In genomic region chrX:153766871-153767673, GRCh38 we compare ENCODE assay signal across 13 cellular contexts. TPM values are rescaled to one million over a fixed set of nuclear protein-coding genes. Genes with fewer than 3 reads are reported as not detected.
DNase-seq lines count a peak whose midpoint lies in the region; ATAC-seq, FAIRE-seq and TF ChIP-seq lines count a peak whose summit lies in the region.
"Had no signal": no experiment of that assay in that cellular context is flagged by ENCODE, and none has a peak within 500 bp of the region (broad histone marks: within the 10 kb centered on the region; RNA-seq: fewer than 3 reads in every experiment).

No MANE protein-coding gene starts in this region.

- no peak overlapping the region for H2BK120ac ChIP-seq in mesenchymal stem cell (ENCODE audit: low read depth, low read length)

- H3K4me3 ChIP-seq in right atrium auricular region = no peak overlapping the region
- H3K4me3 ChIP-seq in mesenchymal stem cell (ENCODE audit: insufficient read depth in 1 of 2, low read depth in 1 of 2, low read length in 2 of 2) = peak overlapping the region in 1 of 2 experiments; percentile 78
- H3K4me3 ChIP-seq in aorta (ENCODE audit: low read length in 2 of 2) = no peak overlapping the region

- H3K4ac ChIP-seq in mesenchymal stem cell (ENCODE audit: low read depth in 1 of 2, low read length in 2 of 2) = peak overlapping the region in 1 of 2 experiments; percentile 15

- FAIRE-seq in H54 (lab: Jason Lieb, UNC) = no peak
- FAIRE-seq: islet of Langerhans had no signal

- H3K27ac ChIP-seq in right atrium auricular region (no peak overlapping the region), mesenchymal stem cell (ENCODE audit: low read length, poor library complexity, severe bottlenecking) (no peak overlapping the region), aorta (ENCODE audit: low read depth in 1 of 2, low read length in 2 of 2) (no peak overlapping the region)

- TF ChIP-seq POLR2A in H54 (IDR thresholded peaks at IDR 0.05; ENCODE audit: low read depth, low read length) = no peak

- DNase-seq in left cardiac atrium = peak; percentile 24
- no peak for DNase-seq in right atrium auricular region (ENCODE audit: low spot score)
- no peak for DNase-seq in activated naive CD8-positive, alpha-beta T cell treated with anti-CD3 and anti-CD28 coated beads for 36 hours
- no peak for DNase-seq in mesenchymal stem cell
- peak; percentile 50 to 76 for DNase-seq in aorta
- DNase-seq in iPS-NIHi7 (ENCODE audit: extremely low spot score) = no peak
- DNase-seq in H54 (ENCODE audit: insufficient read length, low spot score) = no peak
- DNase-seq in NCI-H2171 treated with DMSO at 0.1 percent for 48 hours (lab: John Stamatoyannopoulos, UW) = no peak
- DNase-seq: activated T-cell treated with anti-CD3 and anti-CD28 coated beads, Interleukin-2, amount 50 U/mL, for 1 hour; central memory CD4-positive, alpha-beta T cell; NCI-H2081 treated with DMSO at 0.1 percent for 48 hours; T-helper 9 cell had no signal

- peaks cover 0 to 22% of the 10 kb centered on the region in 2 donors for H3K4me1 ChIP-seq in right atrium auricular region
- H3K4me1 ChIP-seq in mesenchymal stem cell (ENCODE audit: control insufficient read depth, insufficient read depth, low read depth, low read length) = peaks cover 31% of the 10 kb centered on the region
- no peaks in the 10 kb centered on the region for H3K4me1 ChIP-seq in aorta (ENCODE audit: control insufficient read depth in 1 of 2, insufficient read depth in 2 of 2, low read length in 2 of 2)

- H2BK5ac ChIP-seq in mesenchymal stem cell (ENCODE audit: low read depth, low read length, poor library complexity, severe bottlenecking) = no peak overlapping the region

- H2BK15ac ChIP-seq in mesenchymal stem cell (ENCODE audit: low read depth, poor library complexity, severe bottlenecking) = peak overlapping the region; percentile 44

- H3K4me3 Mint-ChIP-seq in activated naive CD8-positive, alpha-beta T cell treated with anti-CD3 and anti-CD28 coated beads for 36 hours = no peak overlapping the region

- intact Hi-C loops in left cardiac atrium (cut with DNase I) = no loop called here
- intact Hi-C loops in aorta (cut with DNase I) = no loop called here

- WGBS in mesenchymal stem cell = 90% methylated on average over 52 of the region's 56 CpGs
- WGBS in aorta, 2 donors = 84 to 91% methylated on average over 56 of the region's 56 CpGs

- no peak overlapping the region for H3K23ac ChIP-seq in mesenchymal stem cell (ENCODE audit: low read length in 2 of 2)

- ATAC-seq in left cardiac atrium (no peak), aorta (ENCODE audit: low FRiP score) (no peak)

- peak overlapping the region; percentile 60 for H4K8ac ChIP-seq in mesenchymal stem cell (ENCODE audit: low read length)

- H3K4me1 Mint-ChIP-seq in activated naive CD8-positive, alpha-beta T cell treated with anti-CD3 and anti-CD28 coated beads for 36 hours = peaks cover 9% of the 10 kb centered on the region

- H3K9ac ChIP-seq in mesenchymal stem cell (ENCODE audit: low read length) = peak overlapping the region; percentile 84

- peak overlapping the region; percentile 98 for H4K91ac ChIP-seq in mesenchymal stem cell (ENCODE audit: low read length)

- H3K27me3 ChIP-seq in right atrium auricular region (no peaks in the 10 kb centered on the region), mesenchymal stem cell (ENCODE audit: control insufficient read depth in 1 of 2, insufficient read depth in 1 of 2, low read length in 2 of 2) (peaks cover 0 to 2% of the 10 kb centered on the region in 2 experiments), aorta (ENCODE audit: control insufficient read depth in 1 of 2, insufficient read depth in 2 of 2, low read length in 1 of 2) (no peaks in the 10 kb centered on the region)

- H3K9me3 Mint-ChIP-seq in activated naive CD8-positive, alpha-beta T cell treated with anti-CD3 and anti-CD28 coated beads for 36 hours = no peaks in the 10 kb centered on the region

- H3K79me1 ChIP-seq in mesenchymal stem cell (replicated peaks; ENCODE audit: low read length, poor library complexity, severe bottlenecking) = peaks cover 9% of the 10 kb centered on the region

- H2BK12ac ChIP-seq in mesenchymal stem cell (ENCODE audit: low read length in 2 of 2) = peak overlapping the region; percentile 84 to 95

- H3K36me3 Mint-ChIP-seq in activated naive CD8-positive, alpha-beta T cell treated with anti-CD3 and anti-CD28 coated beads for 36 hours = no peaks in the 10 kb centered on the region

- no peak overlapping the region for H3K4me2 ChIP-seq in mesenchymal stem cell (ENCODE audit: low read length, poor library complexity, severe bottlenecking)

- peak overlapping the region; percentile 39 for H3K27ac Mint-ChIP-seq in activated naive CD8-positive, alpha-beta T cell treated with anti-CD3 and anti-CD28 coated beads for 36 hours

- no peak overlapping the region for H2AFZ ChIP-seq in mesenchymal stem cell (ENCODE audit: low read depth, low read length)

- TF ChIP-seq CTCF in right atrium auricular region (IDR thresholded peaks at IDR 0.05) = no peak

- no peaks in the 10 kb centered on the region for H3K36me3 ChIP-seq in right atrium auricular region
- peaks cover 6 to 53% of the 10 kb centered on the region in 2 experiments for H3K36me3 ChIP-seq in mesenchymal stem cell (ENCODE audit: control insufficient read depth in 1 of 2, insufficient read depth in 2 of 2, low read depth in 1 of 2, low read length in 2 of 2)
- H3K36me3 ChIP-seq in aorta (ENCODE audit: control insufficient read depth in 1 of 2, insufficient read depth in 2 of 2, low read length in 1 of 2) = no peaks in the 10 kb centered on the region

- no peaks in the 10 kb centered on the region for H3K27me3 Mint-ChIP-seq in activated naive CD8-positive, alpha-beta T cell treated with anti-CD3 and anti-CD28 coated beads for 36 hours

- H3K9me3 ChIP-seq in right atrium auricular region = no peaks in the 10 kb centered on the region
- H3K9me3 ChIP-seq in mesenchymal stem cell (ENCODE audit: control insufficient read depth, low read length) = no peaks in the 10 kb centered on the region
- no peaks in the 10 kb centered on the region for H3K9me3 ChIP-seq in aorta (ENCODE audit: control insufficient read depth, low read length)

- H3K18ac ChIP-seq in mesenchymal stem cell (ENCODE audit: low read depth in 1 of 2, low read length in 2 of 2) = peak overlapping the region; percentile 46 to 70

- peak overlapping the region in 1 of 2 experiments; percentile 23 for H3K14ac ChIP-seq in mesenchymal stem cell (ENCODE audit: low read length in 2 of 2)

- H2AK5ac ChIP-seq in mesenchymal stem cell (ENCODE audit: low read length, severe bottlenecking) = no peak overlapping the region

RNA-seq across cellular contexts. Expression of gene PLXNB3, which starts 3.0 kb away (rescaled TPM):
- total RNA-seq in left cardiac atrium = 1 to 10 TPM; 5.9 to 7.1 TPM
- total RNA-seq in right atrium auricular region = 1 to 10 TPM; 5.6 to 8.2 TPM
- total RNA-seq in activated naive CD8-positive, alpha-beta T cell treated with anti-CD3 and anti-CD28 coated beads for 36 hours = 1 to 10 TPM; 2.8 to 4.2 TPM
- polyA plus RNA-seq in mesenchymal stem cell (2013, experiment 1 of 2) = 8.0 TPM
- polyA plus RNA-seq in mesenchymal stem cell (2013, experiment 2 of 2) = 8.5 TPM
- total RNA-seq in aorta = 10 to 100 TPM; 18.0 to 18.7 TPM
- polyA plus RNA-seq in aorta = 10 to 100 TPM in 1 of 2 donors, under 1 TPM in 1; 0.38 to 31.4 TPM

RNA-seq across cellular contexts. Expression of gene SRPK3, which starts 13.8 kb away (rescaled TPM):
- total RNA-seq in left cardiac atrium (10 to 100 TPM; 24.1 to 25.8 TPM), right atrium auricular region (10 to 100 TPM; 19.4 to 24.6 TPM), aorta (1 to 10 TPM; 5.4 to 8.0 TPM)
- total RNA-seq in activated naive CD8-positive, alpha-beta T cell treated with anti-CD3 and anti-CD28 coated beads for 36 hours = not detected
- polyA plus RNA-seq in mesenchymal stem cell (2013, experiment 1 of 2) = 0.03 TPM
- 0.03 TPM for polyA plus RNA-seq in mesenchymal stem cell (2013, experiment 2 of 2)
- 10 to 100 TPM in 1 of 2 donors, 1 to 10 TPM in 1; 1.1 to 11.0 TPM for polyA plus RNA-seq in aorta

RNA-seq across cellular contexts. Expression of gene IDH3G, which starts 27.1 kb away (rescaled TPM):
- total RNA-seq in left cardiac atrium (10 to 100 TPM; 56.4 to 68.4 TPM), right atrium auricular region (100 to 1,000 TPM; 116 to 135 TPM), aorta (10 to 100 TPM; 46.8 to 48.4 TPM)
- total RNA-seq in activated naive CD8-positive, alpha-beta T cell treated with anti-CD3 and anti-CD28 coated beads for 36 hours = 10 to 100 TPM; 55.9 to 58.1 TPM
- 73.4 TPM for polyA plus RNA-seq in mesenchymal stem cell (2013, experiment 1 of 2)
- polyA plus RNA-seq in mesenchymal stem cell (2013, experiment 2 of 2) = 71.2 TPM
- polyA plus RNA-seq in aorta = 10 to 100 TPM; 33.3 to 72.5 TPM

RNA-seq across cellular contexts. Expression of gene SSR4, which starts 27.4 kb away (rescaled TPM):
- total RNA-seq in left cardiac atrium = 100 to 1,000 TPM; 180 to 183 TPM
- 100 to 1,000 TPM; 219 to 238 TPM for total RNA-seq in right atrium auricular region
- total RNA-seq in activated naive CD8-positive, alpha-beta T cell treated with anti-CD3 and anti-CD28 coated beads for 36 hours = 100 to 1,000 TPM; 133 to 145 TPM
- polyA plus RNA-seq in mesenchymal stem cell (2013, experiment 1 of 2) = 398 TPM
- 402 TPM for polyA plus RNA-seq in mesenchymal stem cell (2013, experiment 2 of 2)
- total RNA-seq in aorta = 100 to 1,000 TPM; 182 TPM
- polyA plus RNA-seq in aorta = 100 to 1,000 TPM; 401 to 633 TPM

RNA-seq across cellular contexts. Expression of gene ABCD1, which starts 42.4 kb away (rescaled TPM):
- total RNA-seq in left cardiac atrium (10 to 100 TPM; 11.5 to 15.0 TPM), right atrium auricular region (10 to 100 TPM; 15.2 to 18.0 TPM), aorta (10 to 100 TPM; 11.4 to 15.8 TPM)
- 1 to 10 TPM; 4.1 to 4.3 TPM for total RNA-seq in activated naive CD8-positive, alpha-beta T cell treated with anti-CD3 and anti-CD28 coated beads for 36 hours
- 15.8 TPM for polyA plus RNA-seq in mesenchymal stem cell (2013, experiment 1 of 2)
- polyA plus RNA-seq in mesenchymal stem cell (2013, experiment 2 of 2) = 15.4 TPM
- polyA plus RNA-seq in aorta = 1 to 10 TPM; 8.8 to 9.9 TPM

Comparison
In these comparisons a context has a peak if more than half of its experiments do, and no peak if none do; other contexts are left out.
1. DNase-seq: peak in left cardiac atrium (single experiment) and aorta (2 of 2); none in right atrium auricular region (single experiment), activated naive CD8-positive, alpha-beta T cell treated with anti-CD3 and anti-CD28 coated beads for 36 hours (single experiment), mesenchymal stem cell (single experiment), iPS-NIHi7 (single experiment), H54 (single experiment) and NCI-H2171 treated with DMSO at 0.1 percent for 48 hours (single experiment).
2. RNA of gene SRPK3, which starts 13.8 kb away (total RNA-seq): 24.1 to 25.8 TPM in left cardiac atrium, 19.4 to 24.6 TPM in right atrium auricular region and 5.4 to 8.0 TPM in aorta; not detected in activated naive CD8-positive, alpha-beta T cell treated with anti-CD3 and anti-CD28 coated beads for 36 hours; every median in the first group is over 4 times any median in the second.